ENCODE assay signal across 9 cellular contexts in genomic region chr3:149299938-149300791, GRCh38. TPM values are rescaled to one million over a fixed set of nuclear protein-coding genes. Genes with fewer than 3 reads are reported as not detected.
DNase-seq lines count a peak whose midpoint lies in the region; ATAC-seq lines count a peak whose summit lies in the region.
"Had no signal": no experiment of that assay in that cellular context is flagged by ENCODE, and none has a peak within 500 bp of the region (broad histone marks: within the 10 kb centered on the region; RNA-seq: fewer than 3 reads in every experiment).

No MANE protein-coding gene starts in this region.

- no peaks in the 10 kb centered on the region for H3K9me3 ChIP-seq in duodenal mucosa (ENCODE audit: control insufficient read depth in 1 of 2, low read length in 2 of 2)
- H3K9me3 ChIP-seq in neuron (ENCODE audit: low read length) = no peaks in the 10 kb centered on the region

- DNase-seq in EH (ENCODE audit: low read depth) = peak; percentile 97
- peak; percentile 73 for DNase-seq in NOMO-1 treated with DMSO at 0.1 percent for 48 hours (lab: John Stamatoyannopoulos, UW; ENCODE audit: unreplicated experiment)
- DNase-seq in midbrain (lab: John Stamatoyannopoulos, UW) = no peak
- DNase-seq in H7 = no peak
- DNase-seq in activated effector memory CD4-positive, alpha-beta T cell treated with Interleukin-2 at 50 U/mL for 16 hours = no peak

- no peak overlapping the region for H3K4me3 ChIP-seq in duodenal mucosa (ENCODE audit: low read depth in 1 of 2, low read length in 2 of 2)
- H3K4me3 ChIP-seq in neuron (ENCODE audit: low read length) = no peak overlapping the region
- H3K4me3 ChIP-seq in H7 (ENCODE audit: insufficient read depth, low read depth, low read length) = no peak overlapping the region

- H3K27ac ChIP-seq in duodenal mucosa (ENCODE audit: low read depth, low read length) = peak overlapping the region; percentile 26

- peaks cover 5% of the 10 kb centered on the region in 2 donors for H3K4me1 ChIP-seq in duodenal mucosa (ENCODE audit: control insufficient read depth in 1 of 2, insufficient read depth in 2 of 2, low read length in 2 of 2)
- H3K4me1 ChIP-seq in neuron (ENCODE audit: insufficient read depth, low read length) = peaks cover 16% of the 10 kb centered on the region

- no peak overlapping the region for H3K9ac ChIP-seq in duodenal mucosa (ENCODE audit: low read depth in 1 of 2, low read length in 2 of 2)

- H3K27me3 ChIP-seq in duodenal mucosa (ENCODE audit: control insufficient read depth in 1 of 2, insufficient read depth in 2 of 2, low read length in 2 of 2) = no peaks in the 10 kb centered on the region
- H3K27me3 ChIP-seq in neuron (ENCODE audit: insufficient read depth, low read length) = no peaks in the 10 kb centered on the region
- H3K27me3 ChIP-seq in H7 (ENCODE audit: control insufficient read depth, insufficient read depth, low read length) = no peaks in the 10 kb centered on the region

- ATAC-seq in HG02870 (IDR thresholded peaks at IDR 0.05; ENCODE audit: unreplicated experiment) = peak; percentile 79

- H2AFZ ChIP-seq in neuron (ENCODE audit: low read depth, low read length) = peak overlapping the region; percentile 6

- H3K36me3 ChIP-seq in duodenal mucosa (ENCODE audit: control insufficient read depth in 1 of 2, insufficient read depth in 2 of 2, low read length in 2 of 2) (no peaks in the 10 kb centered on the region), neuron (ENCODE audit: insufficient read depth, low read length) (no peaks in the 10 kb centered on the region), H7 (replicated peaks; ENCODE audit: control insufficient read depth, insufficient read depth, low read length) (no peaks in the 10 kb centered on the region)

RNA-seq across cellular contexts. Expression of gene TM4SF18, which starts 33.3 kb away (rescaled TPM):
- total RNA-seq in H7 (2014; rRNA removed; shearing (Covaris generic)) = 2.6 and 4.9 TPM in 2 replicates
- total RNA-seq: T-helper 2 cell treated with Interferon-gamma antibody and Interleukin-4, amounts not matched to agents 100 ng/mL and 5 ng/mL, for 36 hours had no signal

Comparison
In these comparisons a context has a peak if more than half of its experiments do, and no peak if none do; other contexts are left out.
1. DNase-seq: peak in EH (single experiment) and NOMO-1 treated with DMSO at 0.1 percent for 48 hours (single experiment); none in midbrain (single experiment), H7 (single experiment) and activated effector memory CD4-positive, alpha-beta T cell treated with Interleukin-2 at 50 U/mL for 16 hours (single experiment).